12 cellular contexts compared by ENCODE assay signal in the genomic region with DNA sequence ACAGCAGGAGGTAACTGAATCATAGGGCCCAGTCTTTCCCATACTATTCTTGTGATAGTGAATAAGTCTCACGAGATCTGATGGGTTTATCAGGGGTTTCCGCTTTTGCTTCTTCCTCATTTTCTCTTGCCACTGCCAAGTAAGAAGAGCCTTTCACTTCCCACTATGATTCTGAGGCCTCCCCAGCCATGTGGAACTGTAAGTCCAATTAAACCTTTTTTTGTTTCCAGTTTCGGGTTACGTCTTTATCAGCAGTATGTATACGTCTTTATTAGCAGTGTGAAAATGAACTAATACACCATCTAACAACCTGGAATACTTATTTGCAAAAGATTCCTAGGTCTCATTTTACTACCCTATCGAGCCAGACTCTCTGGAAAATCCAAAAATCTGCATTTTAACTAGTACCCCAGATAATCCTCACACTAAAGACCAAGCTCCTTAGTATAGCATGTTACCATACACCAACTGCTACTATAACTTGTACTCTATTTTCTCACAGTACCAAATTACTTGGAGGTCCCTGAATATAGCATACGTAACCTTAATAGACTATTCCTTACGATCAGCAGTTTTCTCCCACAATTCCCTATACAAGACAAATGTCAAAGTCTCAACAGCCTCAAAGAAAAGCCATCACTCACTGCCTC. TPM values are rescaled to one million over a fixed set of nuclear protein-coding genes. Genes with fewer than 3 reads are reported as not detected.
DNase-seq lines count a peak whose midpoint lies in the region; ATAC-seq and TF ChIP-seq lines count a peak whose summit lies in the region.
"Had no signal": no experiment of that assay in that cellular context is flagged by ENCODE, and none has a peak within 500 bp of the region (broad histone marks: within the 10 kb centered on the region; RNA-seq: fewer than 3 reads in every experiment).

No MANE protein-coding gene starts in this region.

- peak overlapping the region; percentile 38 for H3K4me2 ChIP-seq in DOHH2 (ENCODE audit: low read length)

- no peaks in the 10 kb centered on the region for H3K9me3 ChIP-seq in DOHH2 (ENCODE audit: control insufficient read depth, insufficient read depth, low read length)
- H3K9me3 ChIP-seq: esophagus muscularis mucosa, mucosa of descending colon had no signal

- H3K4me1 Mint-ChIP-seq in immature natural killer cell, result peaks cover 42 to 78% of the 10 kb centered on the region in 2 donors
- peaks cover 41% of the 10 kb centered on the region for H3K4me1 Mint-ChIP-seq in activated CD4-positive, alpha-beta T cell treated with anti-CD3 and anti-CD28 coated beads for 36 hours

- peak overlapping the region; percentile 43 for H3K4me3 ChIP-seq in DOHH2 (ENCODE audit: low read length)
- H3K4me3 ChIP-seq: esophagus muscularis mucosa, mucosa of descending colon had no signal

- TF ChIP-seq CTCF in DOHH2 (IDR thresholded peaks at IDR 0.05; ENCODE audit: low read depth, low read length, poor library complexity, severe bottlenecking), result no peak

- H3K27me3 ChIP-seq in DOHH2 (ENCODE audit: control insufficient read depth, low read length), result no peaks in the 10 kb centered on the region
- H3K27me3 ChIP-seq: esophagus muscularis mucosa had no signal

- peak overlapping the region in 5 of 6 donors; percentile 1 to 71 (median 56) for H3K27ac Mint-ChIP-seq in immature natural killer cell
- H3K27ac Mint-ChIP-seq in activated CD4-positive, alpha-beta T cell treated with anti-CD3 and anti-CD28 coated beads for 36 hours, result no peak overlapping the region
- H3K27ac Mint-ChIP-seq: CD4-positive, alpha-beta T cell had no signal

- H3K27ac ChIP-seq in DOHH2 (ENCODE audit: low read depth, low read length), result peak overlapping the region; percentile 23; the same call in 1 of the 2 replicates
- H3K27ac ChIP-seq: esophagus muscularis mucosa had no signal

- no peaks in the 10 kb centered on the region; the same call in 1 of the 2 replicates for H3F3A ChIP-seq in DOHH2 (ENCODE audit: control insufficient read depth, insufficient read depth)

- intact Hi-C loops in activated CD4-positive, alpha-beta T cell treated with anti-CD3 and anti-CD28 coated beads for 36 hours (cut with DNase I, micrococcal nuclease), result no loop called here

- no peak overlapping the region for H3K4me3 Mint-ChIP-seq in immature natural killer cell
- no peak overlapping the region for H3K4me3 Mint-ChIP-seq in activated CD4-positive, alpha-beta T cell treated with anti-CD3 and anti-CD28 coated beads for 36 hours
- H3K4me3 Mint-ChIP-seq: CD4-positive, alpha-beta T cell had no signal

- H3K4me1 ChIP-seq in DOHH2 (ENCODE audit: control insufficient read depth, low read length), result peaks cover 39% of the 10 kb centered on the region

- H3K9me3 Mint-ChIP-seq in immature natural killer cell, result no peaks in the 10 kb centered on the region
- H3K9me3 Mint-ChIP-seq in activated CD4-positive, alpha-beta T cell treated with anti-CD3 and anti-CD28 coated beads for 36 hours (ENCODE audit: low read depth), result no peaks in the 10 kb centered on the region
- H3K9me3 Mint-ChIP-seq: CD4-positive, alpha-beta T cell had no signal

- H3K79me2 ChIP-seq in DOHH2 (ENCODE audit: control insufficient read depth, low read length), result peaks cover 96% of the 10 kb centered on the region

- no peaks in the 10 kb centered on the region for H4K20me1 ChIP-seq in DOHH2 (ENCODE audit: control insufficient read depth, insufficient read depth, low read depth, low read length)

- DNase-seq in MV-4-11 (lab: John Stamatoyannopoulos, UW) (peak; percentile 95), immature natural killer cell (no peak), NCI-H1092 treated with DMSO at 0.1 percent for 48 hours (lab: John Stamatoyannopoulos, UW) (no peak), dermis blood vessel endothelial cell (no peak), AG08395 (ENCODE audit: low spot score) (no peak)
- DNase-seq in activated CD4-positive, alpha-beta T cell treated with anti-CD3 and anti-CD28 coated beads for 36 hours, result no peak
- DNase-seq: CD4-positive, alpha-beta T cell; mucosa of descending colon; NCI-H82 had no signal

- ATAC-seq in GM21723 (IDR thresholded peaks at IDR 0.05; ENCODE audit: unreplicated experiment), result peak; percentile 61
- no peak for ATAC-seq in activated CD4-positive, alpha-beta T cell treated with anti-CD3 and anti-CD28 coated beads for 36 hours
- ATAC-seq: mucosa of descending colon had no signal

- H3K36me3 ChIP-seq in DOHH2 (ENCODE audit: control insufficient read depth, low read length), result peaks cover 95% of the 10 kb centered on the region

- no peaks in the 10 kb centered on the region for H3K9me2 ChIP-seq in DOHH2 (replicated peaks; ENCODE audit: control insufficient read depth, low read length)

- no peaks in the 10 kb centered on the region for H3K27me3 Mint-ChIP-seq in immature natural killer cell (ENCODE audit: low read depth in 3 of 3)
- no peaks in the 10 kb centered on the region for H3K27me3 Mint-ChIP-seq in activated CD4-positive, alpha-beta T cell treated with anti-CD3 and anti-CD28 coated beads for 36 hours
- H3K27me3 Mint-ChIP-seq: CD4-positive, alpha-beta T cell had no signal

- CTCF ChIA-PET in activated CD4-positive, alpha-beta T cell treated with anti-CD3 and anti-CD28 coated beads for 36 hours (lab: Charles Lee), result no interaction called here

- peaks cover 0 to 19% (median 17%) of the 10 kb centered on the region in 3 donors for H3K36me3 Mint-ChIP-seq in immature natural killer cell
- H3K36me3 Mint-ChIP-seq in activated CD4-positive, alpha-beta T cell treated with anti-CD3 and anti-CD28 coated beads for 36 hours (ENCODE audit: low read depth), result peaks cover 48% of the 10 kb centered on the region

- POLR2A ChIA-PET in activated CD4-positive, alpha-beta T cell treated with anti-CD3 and anti-CD28 coated beads for 36 hours (lab: Charles Lee), result no interaction called here

RNA-seq across cellular contexts. Expression of a gene that starts 11.4 kb away (rescaled TPM):
- polyA plus RNA-seq in immature natural killer cell, result 10 to 100 TPM; 10.5 to 26.3 (median 20.7) TPM
- 31.7 and 58.1 TPM in 2 replicates for total RNA-seq in dermis blood vessel endothelial cell
- total RNA-seq in activated CD4-positive, alpha-beta T cell treated with anti-CD3 and anti-CD28 coated beads for 36 hours, result 10 to 100 TPM; 40.3 to 57.8 TPM
